ENCODE assay signal across 27 cellular contexts in the genomic region with DNA sequence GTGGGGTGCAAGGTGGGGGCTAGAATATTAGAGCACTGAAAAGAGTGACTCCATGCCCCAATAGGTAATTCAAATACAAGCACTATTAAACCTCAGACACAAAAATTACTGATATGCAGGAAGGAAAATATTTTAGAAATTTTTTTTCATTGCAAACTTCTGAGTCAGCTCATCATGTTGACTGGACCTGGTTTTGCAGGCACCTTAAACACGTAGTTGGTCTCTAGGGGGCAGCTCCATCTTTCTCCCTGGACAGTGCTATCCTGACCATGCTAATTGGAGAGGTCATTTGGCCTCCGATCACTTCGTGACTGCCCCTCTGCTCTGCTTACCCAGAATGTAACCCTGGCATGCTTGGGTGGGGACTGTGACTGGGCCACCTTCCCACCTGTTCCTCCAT.
"Had no signal": no experiment of that assay in that cellular context is flagged by ENCODE, and none has a peak within 500 bp of the region (broad histone marks: within the 10 kb centered on the region; RNA-seq: fewer than 3 reads in every experiment).

No MANE protein-coding gene starts in this region.

- H3K27me3 Mint-ChIP-seq: activated CD4-positive, alpha-beta memory T cell treated with anti-CD3 and anti-CD28 coated beads, Interleukin-2, amount 10 ng/mL, durations not matched to agents 7 days and 5 days; activated CD4-positive, alpha-beta T cell treated with anti-CD3 and anti-CD28 coated beads, Interleukin-2, amount 10 ng/mL, durations not matched to agents 7 days and 5 days; activated naive CD4-positive, alpha-beta T cell treated with anti-CD3 and anti-CD28 coated beads, Interleukin-2, amount 10 ng/mL, durations not matched to agents 7 days and 5 days; activated naive CD8-positive, alpha-beta T cell treated with anti-CD3 and anti-CD28 coated beads, Interleukin-2, amount 10 ng/mL, durations not matched to agents 7 days and 5 days; activated T-cell treated with anti-CD3 and anti-CD28 coated beads, Interleukin-2, amount 50 U/mL, for 24 hours had no signal

- H3K4me1 ChIP-seq: ascending aorta, breast epithelium, colonic mucosa had no signal

- H3K36me3 Mint-ChIP-seq: activated naive CD4-positive, alpha-beta T cell treated with anti-CD3 and anti-CD28 coated beads, Interleukin-2, amount 10 ng/mL, durations not matched to agents 7 days and 5 days; activated naive CD4-positive, alpha-beta T cell treated with anti-CD3 and anti-CD28 coated beads, Interleukin-2, amount 50 U/mL, for 72 hours; activated naive CD8-positive, alpha-beta T cell treated with anti-CD3 and anti-CD28 coated beads, Interleukin-2, amount 10 ng/mL, durations not matched to agents 7 days and 5 days; brain; WTC11 had no signal

- H3K27me3 ChIP-seq: ascending aorta, breast epithelium, colonic mucosa had no signal

- H3K4me1 Mint-ChIP-seq: activated CD4-positive, alpha-beta memory T cell treated with anti-CD3 and anti-CD28 coated beads, Interleukin-2, amount 10 ng/mL, durations not matched to agents 7 days and 5 days; activated CD4-positive, alpha-beta T cell treated with anti-CD3 and anti-CD28 coated beads, Interleukin-2, amount 10 ng/mL, durations not matched to agents 7 days and 5 days; activated naive CD4-positive, alpha-beta T cell treated with anti-CD3 and anti-CD28 coated beads, Interleukin-2, amount 10 ng/mL, durations not matched to agents 7 days and 5 days; activated naive CD8-positive, alpha-beta T cell treated with anti-CD3 and anti-CD28 coated beads, Interleukin-2, amount 10 ng/mL, durations not matched to agents 7 days and 5 days; brain had no signal

- H3K36me3 ChIP-seq: ascending aorta, breast epithelium, cardiac muscle cell, colonic mucosa had no signal

- H3K4me3 ChIP-seq: ascending aorta, breast epithelium, cardiac muscle cell, colonic mucosa had no signal

- H3K4me3 Mint-ChIP-seq: activated CD4-positive, alpha-beta memory T cell treated with anti-CD3 and anti-CD28 coated beads, Interleukin-2, amount 10 ng/mL, durations not matched to agents 7 days and 5 days; activated CD4-positive, alpha-beta T cell treated with anti-CD3 and anti-CD28 coated beads, Interleukin-2, amount 10 ng/mL, durations not matched to agents 7 days and 5 days; activated naive CD4-positive, alpha-beta T cell treated with anti-CD3 and anti-CD28 coated beads, Interleukin-2, amount 10 ng/mL, durations not matched to agents 7 days and 5 days; activated naive CD8-positive, alpha-beta T cell treated with anti-CD3 and anti-CD28 coated beads, Interleukin-2, amount 10 ng/mL, durations not matched to agents 7 days and 5 days; activated T-cell treated with anti-CD3 and anti-CD28 coated beads, Interleukin-2, amount 50 U/mL, for 24 hours; activated T-cell treated with anti-CD3 and anti-CD28 coated beads, Interleukin-2, amount 50 U/mL, for 72 hours; brain; WTC11 had no signal

- H3K9me3 ChIP-seq: ascending aorta, breast epithelium, colonic mucosa had no signal

- H3K9me3 Mint-ChIP-seq: activated CD4-positive, alpha-beta memory T cell treated with anti-CD3 and anti-CD28 coated beads, Interleukin-2, amount 10 ng/mL, durations not matched to agents 7 days and 5 days; activated CD4-positive, alpha-beta T cell treated with anti-CD3 and anti-CD28 coated beads, Interleukin-2, amount 10 ng/mL, durations not matched to agents 7 days and 5 days; activated naive CD4-positive, alpha-beta T cell treated with anti-CD3 and anti-CD28 coated beads, Interleukin-2, amount 10 ng/mL, durations not matched to agents 7 days and 5 days; activated naive CD4-positive, alpha-beta T cell treated with anti-CD3 and anti-CD28 coated beads, Interleukin-2, amount 50 U/mL, for 72 hours; activated naive CD8-positive, alpha-beta T cell treated with anti-CD3 and anti-CD28 coated beads, Interleukin-2, amount 10 ng/mL, durations not matched to agents 7 days and 5 days; activated T-cell treated with anti-CD3 and anti-CD28 coated beads, Interleukin-2, amount 50 U/mL, for 24 hours; activated T-cell treated with anti-CD3 and anti-CD28 coated beads, Interleukin-2, amount 50 U/mL, for 72 hours had no signal

- ATAC-seq: activated naive CD4-positive, alpha-beta T cell treated with anti-CD3 and anti-CD28 coated beads, Interleukin-2, amount 50 U/mL, for 72 hours; activated T-cell treated with anti-CD3 and anti-CD28 coated beads, Interleukin-2, amount 50 U/mL, for 72 hours; esophagus mucosa; WTC11 had no signal

- DNase-seq: activated CD4-positive, alpha-beta memory T cell treated with anti-CD3 and anti-CD28 coated beads, Interleukin-2, amount 10 ng/mL, durations not matched to agents 7 days and 5 days; activated CD4-positive, alpha-beta T cell treated with anti-CD3 and anti-CD28 coated beads for 1 hour; activated CD4-positive, alpha-beta T cell treated with anti-CD3 and anti-CD28 coated beads for 4 hours; activated CD4-positive, alpha-beta T cell treated with anti-CD3 and anti-CD28 coated beads, Interleukin-2, amount 10 ng/mL, durations not matched to agents 7 days and 5 days; activated CD4-positive, alpha-beta T cell treated with anti-CD3 and anti-CD28 coated beads, Interleukin-2, amount 50 U/mL, for 4 hours; activated CD8-positive, alpha-beta memory T cell treated with anti-CD3 and anti-CD28 coated beads, Interleukin-2, amount 50 U/mL, for 48 hours; activated gamma-delta T cell; activated naive CD4-positive, alpha-beta T cell; activated naive CD4-positive, alpha-beta T cell treated with anti-CD3 and anti-CD28 coated beads, Interleukin-2, amount 10 ng/mL, durations not matched to agents 7 days and 5 days; activated naive CD8-positive, alpha-beta T cell treated with anti-CD3 and anti-CD28 coated beads, Interleukin-2, amount 10 ng/mL, durations not matched to agents 7 days and 5 days; activated T-cell treated with anti-CD3 and anti-CD28 coated beads for 4 hours; activated T-cell treated with anti-CD3 and anti-CD28 coated beads, Interleukin-2, amount 50 U/mL, for 24 hours; activated T-cell treated with anti-CD3 and anti-CD28 coated beads, Interleukin-2, amount 50 U/mL, for 72 hours; central memory CD4-positive, alpha-beta T cell; cerebellar nuclear complex; colonic mucosa; effector CD8-positive, alpha-beta T cell; foreskin fibroblast; T-helper 2 cell had no signal

- H3K27ac ChIP-seq: ascending aorta, breast epithelium, cardiac muscle cell, colonic mucosa, VCaP had no signal

- H3K27ac Mint-ChIP-seq: activated CD4-positive, alpha-beta memory T cell treated with anti-CD3 and anti-CD28 coated beads, Interleukin-2, amount 10 ng/mL, durations not matched to agents 7 days and 5 days; activated CD4-positive, alpha-beta T cell treated with anti-CD3 and anti-CD28 coated beads, Interleukin-2, amount 10 ng/mL, durations not matched to agents 7 days and 5 days; activated naive CD4-positive, alpha-beta T cell treated with anti-CD3 and anti-CD28 coated beads, Interleukin-2, amount 10 ng/mL, durations not matched to agents 7 days and 5 days; activated naive CD4-positive, alpha-beta T cell treated with anti-CD3 and anti-CD28 coated beads, Interleukin-2, amount 50 U/mL, for 72 hours; activated naive CD8-positive, alpha-beta T cell treated with anti-CD3 and anti-CD28 coated beads, Interleukin-2, amount 10 ng/mL, durations not matched to agents 7 days and 5 days; activated T-cell treated with anti-CD3 and anti-CD28 coated beads, Interleukin-2, amount 50 U/mL, for 24 hours; activated T-cell treated with anti-CD3 and anti-CD28 coated beads, Interleukin-2, amount 50 U/mL, for 72 hours; brain; WTC11 had no signal
